27 cellular contexts compared by ENCODE assay signal in the genomic region with DNA sequence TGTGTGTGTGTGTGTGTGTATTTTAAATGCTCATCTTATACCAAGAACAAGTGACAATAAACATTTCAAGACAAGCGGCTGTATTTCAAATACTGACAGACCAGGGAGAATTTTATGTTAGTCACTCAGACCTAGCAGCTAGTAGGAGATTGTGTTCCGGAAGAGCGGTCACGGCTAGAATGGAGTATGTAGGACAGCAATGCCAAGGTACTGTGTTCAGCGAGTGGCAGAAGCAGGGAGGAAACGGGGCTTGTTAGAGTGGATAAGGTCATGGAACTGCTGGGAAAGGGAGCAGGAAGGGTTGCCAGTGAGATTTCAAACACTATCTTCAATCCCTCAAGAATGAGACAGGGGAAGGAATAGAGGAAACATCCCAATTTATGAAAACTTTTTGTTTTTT.
DNase-seq lines count a peak whose midpoint lies in the region; ATAC-seq and TF ChIP-seq lines count a peak whose summit lies in the region.
"Had no signal": no experiment of that assay in that cellular context is flagged by ENCODE, and none has a peak within 500 bp of the region (broad histone marks: within the 10 kb centered on the region; RNA-seq: fewer than 3 reads in every experiment).

No MANE protein-coding gene starts in this region.

- BruUV-seq in IMR-90 (replicated peaks; lab: Mats Ljungman, UMichigan): no TSS peak

- peak overlapping the region; percentile 27; the same call in 1 of the 2 replicates for H3K18ac ChIP-seq in IMR-90 (ENCODE audit: low read depth, low read length)
- no peak overlapping the region for H3K18ac ChIP-seq in trophoblast cell (ENCODE audit: low read length)

- CTCF ChIA-PET in IMR-90 (lab: Yijun Ruan, JAX): no interaction called here

- DNase-seq in IMR-90 (no peak), islet precursor cell (peak; percentile 8), right lobe of liver (no peak), NCI-H2171 (lab: John Stamatoyannopoulos, UW) (no peak), foreskin keratinocyte (no peak), trophoblast cell (no peak)
- DNase-seq: C1 segment of cervical spinal cord; CD4-positive, alpha-beta memory T cell; COR-L47; GOT3; HFFc6; Karpas-422; MV-4-11; NCI-H1105; NCI-H146; NCI-H1930; NCI-H446 treated with DMSO at 0.1 percent for 48 hours; NCI-H526; NCI-H82; NK-92 treated with Interleukin-12 subunit alpha and Interleukin-12 subunit beta, amount 100 ng/mL, for 24 hours; PC-3; SJCRH30 had no signal

- no peak overlapping the region for H4K12ac ChIP-seq in trophoblast cell (ENCODE audit: low read depth, low read length)

- no peaks in the 10 kb centered on the region for H3K27me3 ChIP-seq in IMR-90 (ENCODE audit: control insufficient read depth, insufficient read depth, low read length)
- H3K27me3 ChIP-seq in right lobe of liver: no peaks in the 10 kb centered on the region
- H3K27me3 ChIP-seq in foreskin keratinocyte: no peaks in the 10 kb centered on the region
- H3K27me3 ChIP-seq in trophoblast cell (ENCODE audit: insufficient read depth, low read length): no peaks in the 10 kb centered on the region
- H3K27me3 ChIP-seq: SJCRH30 had no signal

- H3K4me1 ChIP-seq in IMR-90 (ENCODE audit: control insufficient read depth, insufficient read depth, low read length) (peaks cover 7% of the 10 kb centered on the region), right lobe of liver (no peaks in the 10 kb centered on the region), foreskin keratinocyte (no peaks in the 10 kb centered on the region), trophoblast cell (ENCODE audit: control insufficient read depth in 1 of 2, insufficient read depth in 2 of 2, low read length in 2 of 2) (no peaks in the 10 kb centered on the region)
- H3K4me1 ChIP-seq: A549, HAP-1, SJCRH30 had no signal

- peak overlapping the region; percentile 57; the same call in 1 of the 2 replicates for H3K4ac ChIP-seq in IMR-90 (ENCODE audit: low read depth, low read length)
- no peak overlapping the region for H3K4ac ChIP-seq in trophoblast cell (ENCODE audit: low read depth, low read length)

- 100% methylated on average over 3 of the region's 6 CpGs; no CpG with 5 or more reads in 1 of the 2 experiments for WGBS in IMR-90 (ENCODE audit: extremely low coverage in 2 of 2, insufficient read length in 1 of 2), 2 experiments
- 64% methylated on average over 6 of the region's 6 CpGs for WGBS in right lobe of liver (ENCODE audit: insufficient coverage, low coverage, low lambda C conversion rate, missing lambda C conversion rate)
- no CpG with 5 or more reads among the region's 6 CpGs for WGBS in trophoblast cell (ENCODE audit: extremely low coverage, insufficient coverage, insufficient read length)

- in situ Hi-C loops in IMR-90 (cut with MboI; ENCODE audit: low sequenced_read_pairs): no loop called here

- no peak overlapping the region for H3K56ac ChIP-seq in IMR-90 (ENCODE audit: extremely low read depth, insufficient read depth, low read length)

- H3K79me1 ChIP-seq in IMR-90 (ENCODE audit: low read depth in 1 of 2, low read length in 2 of 2) (no peaks in the 10 kb centered on the region), trophoblast cell (ENCODE audit: low read length) (no peaks in the 10 kb centered on the region)

- no peak overlapping the region for H4K91ac ChIP-seq in IMR-90 (ENCODE audit: insufficient read depth, low read depth, low read length)
- H4K91ac ChIP-seq in trophoblast cell (ENCODE audit: low read depth, low read length): no peak overlapping the region

- H2AK5ac ChIP-seq in IMR-90 (ENCODE audit: low read depth, low read length) (peak overlapping the region; percentile 62; the same call in 1 of the 2 replicates), trophoblast cell (ENCODE audit: low read length) (no peak overlapping the region)

- peak overlapping the region; percentile 87; the same call in 1 of the 3 replicates for H2BK15ac ChIP-seq in IMR-90 (ENCODE audit: low read depth, low read length)

- intact Hi-C loops in IMR-90 (cut with micrococcal nuclease) (no loop called here), right lobe of liver (cut with DNase I) (no loop called here)

- H3K9me3 ChIP-seq in IMR-90 (ENCODE audit: control insufficient read depth, insufficient read depth, low read length): no peaks in the 10 kb centered on the region
- H3K9me3 ChIP-seq in right lobe of liver: no peaks in the 10 kb centered on the region
- peaks cover 2% of the 10 kb centered on the region for H3K9me3 ChIP-seq in trophoblast cell (ENCODE audit: insufficient read depth, low read depth, low read length)
- H3K9me3 ChIP-seq: HAP-1, SJCRH30 had no signal

- H3K14ac ChIP-seq in IMR-90 (replicated peaks; ENCODE audit: low read depth, low read length): 0 out of 2 replicates have a peak overlapping the region, but pooled peaks have one; percentile 29
- no peak overlapping the region for H3K14ac ChIP-seq in trophoblast cell (ENCODE audit: low read length)

- H2BK20ac ChIP-seq in IMR-90 (ENCODE audit: low read depth, low read length): peak overlapping the region; percentile 78; the same call in 1 of the 2 replicates

- no peak overlapping the region; a peak in 1 of 4 replicates for H4K8ac ChIP-seq in IMR-90 (ENCODE audit: low read depth in 2 of 2, low read length in 2 of 2)
- H4K8ac ChIP-seq in trophoblast cell (ENCODE audit: low read depth, low read length): no peak overlapping the region

- H2AFZ ChIP-seq in IMR-90 (replicated peaks; ENCODE audit: low read length, poor library complexity) (no peak overlapping the region), trophoblast cell (ENCODE audit: insufficient read depth, low read length, poor library complexity) (no peak overlapping the region)

- TF ChIP-seq CTCF in IMR-90 (conservative IDR thresholded peaks at IDR 0.05; ENCODE audit: low read depth, low read length): no peak
- TF ChIP-seq CTCF in right lobe of liver (IDR thresholded peaks at IDR 0.05): no peak
- no peak for TF ChIP-seq CTCF in foreskin keratinocyte (conservative IDR thresholded peaks at IDR 0.05)

- H3K9ac ChIP-seq in IMR-90 (ENCODE audit: low read depth, low read length) (no peak overlapping the region), trophoblast cell (ENCODE audit: low read length) (no peak overlapping the region)

- TF ChIP-seq POLR2A in IMR-90 (IDR thresholded peaks at IDR 0.05; ENCODE audit: low read depth, low read length) (no peak), right lobe of liver (IDR thresholded peaks at IDR 0.05) (no peak)

- H3K36me3 ChIP-seq in IMR-90 (ENCODE audit: control insufficient read depth, insufficient read depth, low read length) (no peaks in the 10 kb centered on the region), right lobe of liver (no peaks in the 10 kb centered on the region), trophoblast cell (ENCODE audit: control insufficient read depth in 1 of 2, insufficient read depth in 2 of 2, low read length in 2 of 2) (no peaks in the 10 kb centered on the region)
- H3K36me3 ChIP-seq: HAP-1, SJCRH30 had no signal

- POLR2A ChIA-PET in IMR-90 (lab: Charles Lee; ENCODE audit: unreplicated experiment): no interaction called here

- no peaks in the 10 kb centered on the region for H3K79me2 ChIP-seq in trophoblast cell (ENCODE audit: control insufficient read depth, insufficient read depth, low read length, poor library complexity)

- dilution Hi-C loops in IMR-90 (cut with HindIII; ENCODE audit: low sequenced_read_pairs, unreplicated experiment): no loop called here

- no peak overlapping the region for H2BK5ac ChIP-seq in IMR-90 (ENCODE audit: low read depth, low read length, poor library complexity, severe bottlenecking)
- H2BK5ac ChIP-seq in trophoblast cell (ENCODE audit: low read depth, low read length, poor library complexity): no peak overlapping the region

- H2AK9ac ChIP-seq in IMR-90 (replicated peaks; ENCODE audit: low read depth, low read length, poor library complexity): no peak overlapping the region

- TF ChIP-seq RAD21 in IMR-90 (IDR thresholded peaks at IDR 0.05; ENCODE audit: low read length): no peak

- no peak overlapping the region for H4K5ac ChIP-seq in IMR-90 (ENCODE audit: low read depth, low read length)

- H3K4me3 ChIP-seq in IMR-90 (ENCODE audit: insufficient read depth, low read depth, low read length) (no peak overlapping the region), right lobe of liver (no peak overlapping the region), trophoblast cell (ENCODE audit: low read depth, low read length) (no peak overlapping the region)
- H3K4me3 ChIP-seq: A549, HAP-1, SJCRH30 had no signal

- H3K4me2 ChIP-seq in IMR-90 (ENCODE audit: low read depth, low read length) (no peak overlapping the region), trophoblast cell (ENCODE audit: low read length) (no peak overlapping the region)
- H3K4me2 ChIP-seq: A549 had no signal

- no peaks in the 10 kb centered on the region for H4K20me1 ChIP-seq in IMR-90 (ENCODE audit: insufficient read depth, low read length)

- ATAC-seq in IMR-90 (ENCODE audit: low read depth) (no peak), right lobe of liver (peak; percentile 55 to 76 (median 64)), foreskin keratinocyte (no peak), GM19328 (IDR thresholded peaks at IDR 0.05; ENCODE audit: unreplicated experiment) (no peak)
- ATAC-seq: A549, PC-3, Right ventricle myocardium inferior had no signal

- no peak overlapping the region; the same call in 1 of the 2 replicates for H3K23ac ChIP-seq in IMR-90 (ENCODE audit: low read depth, low read length)
- no peak overlapping the region for H3K23ac ChIP-seq in trophoblast cell (ENCODE audit: low read length)

- no peak overlapping the region for H2BK12ac ChIP-seq in trophoblast cell (ENCODE audit: low read length)

- H2BK120ac ChIP-seq in IMR-90 (ENCODE audit: low read depth, low read length) (peak overlapping the region; percentile 83), trophoblast cell (ENCODE audit: insufficient read depth, low read length, poor library complexity) (no peak overlapping the region)

- peaks cover 7% of the 10 kb centered on the region; the same call in 1 of the 2 replicates for H3K9me1 ChIP-seq in IMR-90 (ENCODE audit: insufficient read depth, low read length)

- H3K27ac ChIP-seq in IMR-90 (ENCODE audit: insufficient read depth, low read length) (no peak overlapping the region), right lobe of liver (peak overlapping the region in 1 of 3 donors; percentile 48), foreskin keratinocyte (no peak overlapping the region), trophoblast cell (ENCODE audit: low read depth, low read length) (no peak overlapping the region)
- H3K27ac ChIP-seq: A549, HL-60, SJCRH30 had no signal

TF ChIP-seq in IMR-90, 13 proteins besides CTCF, POLR2A, EP300 and RAD21 (continues in another document):
- TF ChIP-seq MAFK (IDR thresholded peaks at IDR 0.05; ENCODE audit: low read depth, low read length) (no peak), RFX5 (IDR thresholded peaks at IDR 0.05; ENCODE audit: low read depth, low read length) (no peak), FOS (IDR thresholded peaks at IDR 0.05; ENCODE audit: low read depth, low read length) (no peak), MAZ (IDR thresholded peaks at IDR 0.05; ENCODE audit: borderline replicate concordance, low read depth, low read length) (no peak)

Comparison
In these comparisons a context has a peak if more than half of its experiments do, and no peak if none do; other contexts are left out.
1. ATAC-seq: peak in right lobe of liver (4 of 4); none in IMR-90 (single experiment), foreskin keratinocyte (single experiment) and GM19328 (single experiment).